ENCODE assay signal across 21 cellular contexts in genomic region chr3:185753354-185753753, GRCh38.
"Had no signal": no experiment of that assay in that cellular context is flagged by ENCODE, and none has a peak within 500 bp of the region (broad histone marks: within the 10 kb centered on the region; RNA-seq: fewer than 3 reads in every experiment).

No MANE protein-coding gene starts in this region.

- H3K27ac Mint-ChIP-seq: dendritic cell treated with granulocyte-macrophage colony-stimulating factor and Interleukin-4, amounts not matched to agents 40 ng/mL and 50 ng/mL, for 4 days; effector memory CD8-positive, alpha-beta T cell; naive thymus-derived CD8-positive, alpha-beta T cell had no signal

- H3K4me1 ChIP-seq: sigmoid colon had no signal

- H3K4me1 Mint-ChIP-seq: naive thymus-derived CD8-positive, alpha-beta T cell had no signal

- H3K4me3 ChIP-seq: mucosa of descending colon, sigmoid colon, skin epidermis, stomach, thoracic aorta, transverse colon had no signal

- ATAC-seq: effector memory CD8-positive, alpha-beta T cell; mucosa of descending colon; naive thymus-derived CD8-positive, alpha-beta T cell had no signal

- FAIRE-seq: colon, endothelial cell of umbilical vein, islet of Langerhans had no signal

- H3K4me3 Mint-ChIP-seq: dendritic cell treated with granulocyte-macrophage colony-stimulating factor and Interleukin-4, amounts not matched to agents 40 ng/mL and 50 ng/mL, for 4 days; effector memory CD8-positive, alpha-beta T cell; naive thymus-derived CD8-positive, alpha-beta T cell had no signal

- H3K9me3 ChIP-seq: sigmoid colon, thoracic aorta, transverse colon had no signal

- H3K36me3 ChIP-seq: sigmoid colon, stomach, thoracic aorta, transverse colon had no signal

- H3K27ac ChIP-seq: sigmoid colon, skin epidermis, stomach, thoracic aorta, transverse colon had no signal

- H3K27me3 ChIP-seq: sigmoid colon, stomach, transverse colon had no signal

- H3K27me3 Mint-ChIP-seq: dendritic cell treated with granulocyte-macrophage colony-stimulating factor and Interleukin-4, amounts not matched to agents 40 ng/mL and 50 ng/mL, for 4 days had no signal

- DNase-seq: effector memory CD8-positive, alpha-beta T cell; erythroblast; foreskin melanocyte; head of caudate nucleus; hippocampal formation; kidney glomerular epithelial cell; mucosa of descending colon; naive thymus-derived CD8-positive, alpha-beta T cell; posterior cingulate gyrus; sigmoid colon; stimulated activated CD4-positive, alpha-beta T cell treated with anti-CD3 and anti-CD28 coated beads, Interleukin-2, amount 100 ng/mL, for 24 hours; stimulated activated naive CD4-positive, alpha-beta T cell; stomach; substantia nigra; transverse colon had no signal
